In the genomic region with DNA sequence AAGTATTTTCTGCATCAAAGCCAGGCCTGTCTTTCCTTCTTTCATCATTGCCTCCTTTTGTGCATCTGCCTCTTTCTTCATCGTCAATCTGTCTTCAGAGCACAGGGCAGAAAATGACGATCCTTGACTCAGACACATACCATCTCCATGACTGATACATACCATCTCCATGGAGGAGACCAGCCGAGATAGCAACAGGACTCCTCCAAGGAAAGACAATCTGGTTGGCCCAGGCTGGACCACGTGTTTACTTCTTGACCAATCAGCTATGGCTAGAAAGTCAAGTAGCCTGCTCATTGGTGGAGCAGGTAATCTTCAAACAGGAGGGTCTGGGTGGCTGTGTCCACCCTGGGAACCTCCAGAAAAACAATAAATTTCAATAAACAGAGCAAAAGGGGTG, we compare ENCODE assay signal across 16 cellular contexts.
A peak's percentile ranks its signal among the peaks of the same experiment; 100 is the strongest.
DNase-seq lines count a peak whose midpoint lies in the region; ATAC-seq and TF ChIP-seq lines count a peak whose summit lies in the region.
"Had no signal": no experiment of that assay in that cellular context is flagged by ENCODE, and none has a peak within 500 bp of the region (broad histone marks: within the 10 kb centered on the region; RNA-seq: fewer than 3 reads in every experiment).

No MANE protein-coding gene starts in this region.

- TF ChIP-seq CTCF in AG10803 (conservative IDR thresholded peaks at IDR 0.05; ENCODE audit: low read length) = no peak
- TF ChIP-seq CTCF in astrocyte of the spinal cord (IDR thresholded peaks at IDR 0.05; ENCODE audit: low read depth, low read length) = no peak
- TF ChIP-seq CTCF in gastroesophageal sphincter (IDR thresholded peaks at IDR 0.05) = no peak
- no peak for TF ChIP-seq CTCF in left ventricle myocardium inferior (IDR thresholded peaks at IDR 0.05; ENCODE audit: borderline replicate concordance)

- H3K4me1 ChIP-seq in mesenchymal stem cell (ENCODE audit: control insufficient read depth, insufficient read depth, low read depth, low read length) = peaks cover 6% of the 10 kb centered on the region
- H3K4me1 ChIP-seq in gastroesophageal sphincter = no peaks in the 10 kb centered on the region
- no peaks in the 10 kb centered on the region for H3K4me1 ChIP-seq in left ventricle myocardium inferior

- ATAC-seq in gastroesophageal sphincter = no peak
- ATAC-seq in GM18867 (IDR thresholded peaks at IDR 0.05; ENCODE audit: unreplicated experiment) = no peak
- ATAC-seq in HG03139 (IDR thresholded peaks at IDR 0.05; ENCODE audit: unreplicated experiment) = no peak
- ATAC-seq: mucosa of descending colon had no signal

- H3K4ac ChIP-seq in mesenchymal stem cell (ENCODE audit: low read depth in 1 of 2, low read length in 2 of 2) = no peak overlapping the region

- H4K91ac ChIP-seq in mesenchymal stem cell (ENCODE audit: low read length) = no peak overlapping the region

- no peak overlapping the region for H2AFZ ChIP-seq in mesenchymal stem cell (ENCODE audit: low read depth, low read length)

- no peak overlapping the region for H3K4me2 ChIP-seq in mesenchymal stem cell (ENCODE audit: low read length, poor library complexity, severe bottlenecking)

- H3K9me3 ChIP-seq in mesenchymal stem cell (ENCODE audit: control insufficient read depth, low read length) (peaks cover 2% of the 10 kb centered on the region), gastroesophageal sphincter (peaks cover 0 to 8% (median 0%) of the 10 kb centered on the region in 3 donors), left ventricle myocardium inferior (replicated peaks) (peaks cover 10% of the 10 kb centered on the region)
- H3K9me3 ChIP-seq: mucosa of descending colon had no signal

- H2BK12ac ChIP-seq in mesenchymal stem cell (ENCODE audit: low read length in 2 of 2) = no peak overlapping the region

- no peak overlapping the region for H2AK5ac ChIP-seq in mesenchymal stem cell (ENCODE audit: low read length, severe bottlenecking)

- H3K27ac ChIP-seq in mesenchymal stem cell (ENCODE audit: low read length, poor library complexity, severe bottlenecking) = no peak overlapping the region
- H3K27ac ChIP-seq in gastroesophageal sphincter = no peak overlapping the region
- no peak overlapping the region for H3K27ac ChIP-seq in left ventricle myocardium inferior (replicated peaks)
- H3K27ac ChIP-seq: BLaER1 treated with 17β-estradiol and CSF1 and Interleukin-3, amounts not matched to agents 10 nM and 100 nM had no signal

- 67% methylated on average over 3 of the region's 4 CpGs for whole genome bisulfite sequencing in mesenchymal stem cell
- 78 to 93% methylated on average over 2 to 3 of the region's 4 CpGs for WGBS in gastroesophageal sphincter (ENCODE audit: low coverage in 1 of 2), 2 donors

- no peak for TF ChIP-seq POLR2A in gastroesophageal sphincter (IDR thresholded peaks at IDR 0.05)

- H2BK120ac ChIP-seq in mesenchymal stem cell (ENCODE audit: low read depth, low read length) = no peak overlapping the region

- H3K23ac ChIP-seq in mesenchymal stem cell (ENCODE audit: low read length in 2 of 2) = no peak overlapping the region

- no peak overlapping the region for H2BK5ac ChIP-seq in mesenchymal stem cell (ENCODE audit: low read depth, low read length, poor library complexity, severe bottlenecking)

- DNase-seq in AG10803 (ENCODE audit: low read depth) = peak; percentile 79
- DNase-seq in HT1080 (ENCODE audit: low read depth) = peak; percentile 81
- DNase-seq in astrocyte of the spinal cord (ENCODE audit: low read depth, low spot score) = peak; percentile 28
- DNase-seq in mesenchymal stem cell = peak; percentile 62
- DNase-seq in left ventricle myocardium inferior = no peak
- DNase-seq: activated CD8-positive, alpha-beta memory T cell treated with anti-CD3 and anti-CD28 coated beads for 24 hours; cerebellar nuclear complex; H9; mucosa of descending colon; NCI-H1417 treated with DMSO at 0.1 percent for 48 hours; NCI-H524 treated with DMSO at 0.1 percent for 48 hours; RPMI8226 had no signal

- H3K27me3 ChIP-seq in mesenchymal stem cell (ENCODE audit: control insufficient read depth in 1 of 2, insufficient read depth in 1 of 2, low read length in 2 of 2) (no peaks in the 10 kb centered on the region), gastroesophageal sphincter (peaks cover 6% of the 10 kb centered on the region), left ventricle myocardium inferior (ENCODE audit: low read depth) (peaks cover 16% of the 10 kb centered on the region)
- H3K27me3 ChIP-seq: BLaER1 treated with 17β-estradiol and CSF1 and Interleukin-3, amounts not matched to agents 10 nM and 100 nM had no signal

- H3K9ac ChIP-seq in mesenchymal stem cell (ENCODE audit: low read length) = no peak overlapping the region
- H3K9ac ChIP-seq: BLaER1 treated with 17β-estradiol and CSF1 and Interleukin-3, amounts not matched to agents 10 nM and 100 nM had no signal

- no peak overlapping the region for H4K8ac ChIP-seq in mesenchymal stem cell (ENCODE audit: low read length)

- no peak overlapping the region for H3K18ac ChIP-seq in mesenchymal stem cell (ENCODE audit: low read depth in 1 of 2, low read length in 2 of 2)

- H3K4me3 ChIP-seq in AG10803 (ENCODE audit: low read length) = no peak overlapping the region
- no peak overlapping the region for H3K4me3 ChIP-seq in astrocyte of the spinal cord (ENCODE audit: low read depth, low read length)
- no peak overlapping the region for H3K4me3 ChIP-seq in mesenchymal stem cell (ENCODE audit: insufficient read depth in 1 of 2, low read depth in 1 of 2, low read length in 2 of 2)
- H3K4me3 ChIP-seq in gastroesophageal sphincter = no peak overlapping the region
- no peak overlapping the region for H3K4me3 ChIP-seq in left ventricle myocardium inferior
- H3K4me3 ChIP-seq: BLaER1 treated with 17β-estradiol and CSF1 and Interleukin-3, amounts not matched to agents 10 nM and 100 nM; mucosa of descending colon had no signal

- TF ChIP-seq EP300 in gastroesophageal sphincter (IDR thresholded peaks at IDR 0.05) = no peak

- no peak overlapping the region for H3K14ac ChIP-seq in mesenchymal stem cell (ENCODE audit: low read length in 2 of 2)

- H3K36me3 ChIP-seq in mesenchymal stem cell (ENCODE audit: control insufficient read depth in 1 of 2, insufficient read depth in 2 of 2, low read depth in 1 of 2, low read length in 2 of 2) (no peaks in the 10 kb centered on the region), gastroesophageal sphincter (no peaks in the 10 kb centered on the region), left ventricle myocardium inferior (no peaks in the 10 kb centered on the region)
- H3K36me3 ChIP-seq: BLaER1 treated with 17β-estradiol and CSF1 and Interleukin-3, amounts not matched to agents 10 nM and 100 nM had no signal

- intact Hi-C loops in left ventricle myocardium inferior (cut with micrococcal nuclease) = loop anchor here (10.0 kb wide), 1 partner anchor 56 kb away; no protein-coding TSS in a partner anchor

- H3K79me1 ChIP-seq in mesenchymal stem cell (replicated peaks; ENCODE audit: low read length, poor library complexity, severe bottlenecking) = no peaks in the 10 kb centered on the region

- H2BK15ac ChIP-seq in mesenchymal stem cell (ENCODE audit: low read depth, poor library complexity, severe bottlenecking) = no peak overlapping the region

- in situ Hi-C loops in astrocyte of the spinal cord (cut with HindIII; ENCODE audit: low sequenced_read_pairs) = no loop called here
